1 cellular context compared by ENCODE assay signal in the genomic region with DNA sequence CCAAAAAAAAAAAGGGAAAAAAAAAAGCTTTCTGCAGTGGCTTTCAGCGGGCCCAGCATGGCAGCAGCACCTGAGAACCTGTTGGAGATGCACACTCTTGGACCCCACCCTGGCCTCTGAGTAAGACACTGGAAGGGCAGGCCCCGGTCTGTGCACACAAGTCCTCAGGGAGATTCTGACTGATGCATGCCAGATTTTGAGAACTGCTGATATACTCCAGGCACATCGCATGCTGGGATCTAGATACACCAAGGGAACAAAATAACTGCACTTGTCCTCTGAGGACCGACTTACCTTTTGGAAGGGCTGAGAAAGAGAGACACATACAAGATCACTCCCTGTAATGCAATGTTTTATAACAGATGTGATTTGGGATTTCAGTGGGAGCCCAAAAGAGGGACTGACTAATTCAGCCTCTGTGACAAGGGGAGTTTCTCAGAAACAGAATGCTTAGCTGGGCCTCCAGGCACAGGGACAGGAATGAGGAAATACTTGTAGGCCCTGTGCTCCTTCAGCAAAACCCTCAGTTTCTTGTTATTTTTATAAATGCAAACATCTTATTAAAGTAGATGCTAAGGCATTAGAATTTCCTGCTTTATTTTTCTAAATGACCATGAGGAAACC.
TF ChIP-seq lines count a peak whose summit lies in the region.

No MANE protein-coding gene starts in this region.

TF ChIP-seq in WTC11, 78 proteins besides CTCF, POLR2A, EP300 and RAD21 (continued from another document):
- TF ChIP-seq PRRX2 (CRISPR knock-in tag; IDR thresholded peaks at IDR 0.05): no peak
- TF ChIP-seq, protein P1, sequence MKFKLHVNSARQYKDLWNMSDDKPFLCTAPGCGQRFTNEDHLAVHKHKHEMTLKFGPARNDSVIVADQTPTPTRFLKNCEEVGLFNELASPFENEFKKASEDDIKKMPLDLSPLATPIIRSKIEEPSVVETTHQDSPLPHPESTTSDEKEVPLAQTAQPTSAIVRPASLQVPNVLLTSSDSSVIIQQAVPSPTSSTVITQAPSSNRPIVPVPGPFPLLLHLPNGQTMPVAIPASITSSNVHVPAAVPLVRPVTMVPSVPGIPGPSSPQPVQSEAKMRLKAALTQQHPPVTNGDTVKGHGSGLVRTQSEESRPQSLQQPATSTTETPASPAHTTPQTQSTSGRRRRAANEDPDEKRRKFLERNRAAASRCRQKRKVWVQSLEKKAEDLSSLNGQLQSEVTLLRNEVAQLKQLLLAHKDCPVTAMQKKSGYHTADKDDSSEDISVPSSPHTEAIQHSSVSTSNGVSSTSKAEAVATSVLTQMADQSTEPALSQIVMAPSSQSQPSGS (CRISPR knock-in tag; IDR thresholded peaks at IDR 0.05; ENCODE audit: borderline replicate concordance, low read depth): no peak
- TF ChIP-seq ATF1 (CRISPR knock-in tag; IDR thresholded peaks at IDR 0.05): no peak
- no peak for TF ChIP-seq ZNF396 (CRISPR knock-in tag; IDR thresholded peaks at IDR 0.05; ENCODE audit: borderline replicate concordance)
